ENCODE assay signal across 1 cellular context in the genomic region with DNA sequence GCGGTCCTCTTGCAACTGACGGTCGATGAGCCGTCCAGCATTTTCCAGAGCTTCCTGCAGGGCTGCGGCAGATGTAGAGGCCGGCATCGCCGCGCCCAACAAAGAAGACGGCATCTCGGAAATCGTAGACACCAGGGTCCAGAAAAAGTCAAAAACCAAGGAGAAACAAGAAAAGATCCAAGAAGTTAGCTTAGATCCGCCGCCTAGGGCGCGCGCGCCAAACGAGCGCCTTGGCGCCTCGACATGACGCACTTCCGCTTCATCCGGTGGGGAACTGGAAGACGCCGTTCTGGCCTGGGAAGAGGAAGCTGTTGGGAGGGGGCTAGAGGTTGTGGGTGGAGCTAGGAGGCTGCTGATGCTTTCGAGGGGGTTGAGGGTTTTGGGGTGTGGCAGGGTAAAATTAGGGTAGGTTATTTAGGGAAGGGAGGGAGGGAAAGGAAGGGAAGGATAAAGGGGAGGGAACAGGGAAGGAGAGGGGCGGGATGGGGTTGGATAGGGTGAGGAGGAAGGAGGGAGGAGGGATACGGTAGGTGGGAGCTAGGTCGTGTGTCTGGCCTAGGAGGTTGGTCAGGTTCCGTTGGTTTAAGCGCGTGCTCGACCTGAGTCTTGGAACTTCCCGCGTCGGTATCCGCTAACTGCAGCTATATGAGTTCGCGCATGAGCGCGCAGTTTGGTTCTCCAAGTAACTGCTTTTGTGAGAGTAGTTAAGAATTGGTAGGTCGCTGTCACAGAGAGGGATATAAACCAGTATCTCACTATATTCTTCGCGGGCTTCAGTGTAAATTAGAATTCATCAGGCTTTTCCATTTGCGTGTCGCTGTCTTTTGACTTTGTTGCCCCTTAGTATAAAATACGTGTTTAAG.
TF ChIP-seq lines count a peak whose summit lies in the region.

A gene (minus strand): TSS at position 243 of the 863 bp plus-strand sequence. CDS start 129 bp downstream, at position 114.

TF ChIP-seq in K562, 482 proteins besides CTCF, POLR2A, EP300 and RAD21 (continued from another document and continues in another):
- TF ChIP-seq, protein P1, sequence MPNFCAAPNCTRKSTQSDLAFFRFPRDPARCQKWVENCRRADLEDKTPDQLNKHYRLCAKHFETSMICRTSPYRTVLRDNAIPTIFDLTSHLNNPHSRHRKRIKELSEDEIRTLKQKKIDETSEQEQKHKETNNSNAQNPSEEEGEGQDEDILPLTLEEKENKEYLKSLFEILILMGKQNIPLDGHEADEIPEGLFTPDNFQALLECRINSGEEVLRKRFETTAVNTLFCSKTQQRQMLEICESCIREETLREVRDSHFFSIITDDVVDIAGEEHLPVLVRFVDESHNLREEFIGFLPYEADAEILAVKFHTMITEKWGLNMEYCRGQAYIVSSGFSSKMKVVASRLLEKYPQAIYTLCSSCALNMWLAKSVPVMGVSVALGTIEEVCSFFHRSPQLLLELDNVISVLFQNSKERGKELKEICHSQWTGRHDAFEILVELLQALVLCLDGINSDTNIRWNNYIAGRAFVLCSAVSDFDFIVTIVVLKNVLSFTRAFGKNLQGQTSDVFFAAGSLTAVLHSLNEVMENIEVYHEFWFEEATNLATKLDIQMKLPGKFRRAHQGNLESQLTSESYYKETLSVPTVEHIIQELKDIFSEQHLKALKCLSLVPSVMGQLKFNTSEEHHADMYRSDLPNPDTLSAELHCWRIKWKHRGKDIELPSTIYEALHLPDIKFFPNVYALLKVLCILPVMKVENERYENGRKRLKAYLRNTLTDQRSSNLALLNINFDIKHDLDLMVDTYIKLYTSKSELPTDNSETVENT (CRISPR knock-in tag; IDR thresholded peaks at IDR 0.05) = peak; percentile 70
- TF ChIP-seq, protein P2, sequence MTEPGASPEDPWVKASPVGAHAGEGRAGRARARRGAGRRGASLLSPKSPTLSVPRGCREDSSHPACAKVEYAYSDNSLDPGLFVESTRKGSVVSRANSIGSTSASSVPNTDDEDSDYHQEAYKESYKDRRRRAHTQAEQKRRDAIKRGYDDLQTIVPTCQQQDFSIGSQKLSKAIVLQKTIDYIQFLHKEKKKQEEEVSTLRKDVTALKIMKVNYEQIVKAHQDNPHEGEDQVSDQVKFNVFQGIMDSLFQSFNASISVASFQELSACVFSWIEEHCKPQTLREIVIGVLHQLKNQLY (CRISPR knock-in tag; conservative IDR thresholded peaks at IDR 0.05) = no peak; a peak in 1 of 4 replicates
- TF ChIP-seq, protein P3, sequence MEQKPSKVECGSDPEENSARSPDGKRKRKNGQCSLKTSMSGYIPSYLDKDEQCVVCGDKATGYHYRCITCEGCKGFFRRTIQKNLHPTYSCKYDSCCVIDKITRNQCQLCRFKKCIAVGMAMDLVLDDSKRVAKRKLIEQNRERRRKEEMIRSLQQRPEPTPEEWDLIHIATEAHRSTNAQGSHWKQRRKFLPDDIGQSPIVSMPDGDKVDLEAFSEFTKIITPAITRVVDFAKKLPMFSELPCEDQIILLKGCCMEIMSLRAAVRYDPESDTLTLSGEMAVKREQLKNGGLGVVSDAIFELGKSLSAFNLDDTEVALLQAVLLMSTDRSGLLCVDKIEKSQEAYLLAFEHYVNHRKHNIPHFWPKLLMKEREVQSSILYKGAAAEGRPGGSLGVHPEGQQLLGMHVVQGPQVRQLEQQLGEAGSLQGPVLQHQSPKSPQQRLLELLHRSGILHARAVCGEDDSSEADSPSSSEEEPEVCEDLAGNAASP (IDR thresholded peaks at IDR 0.05) = no peak
- TF ChIP-seq ZKSCAN1 (IDR thresholded peaks at IDR 0.05; ENCODE audit: low read depth, low read length) (peak; percentile 52; the same call in 1 of the 2 replicates), STAT5A (IDR thresholded peaks at IDR 0.05; ENCODE audit: borderline replicate concordance, low read length) (no peak), YY1 (IDR thresholded peaks at IDR 0.05; ENCODE audit: borderline replicate concordance in 1 of 3, control insufficient read depth in 1 of 3, extremely low read depth in 1 of 3, insufficient read depth in 3 of 3, insufficient read length in 1 of 3, insufficient replicate concordance in 2 of 3, low read depth in 1 of 3, low read length in 2 of 3) (peak in 2 of 3 experiments; percentile 4 to 21), ZEB2 (IDR thresholded peaks at IDR 0.05) (peak; percentile 94), CHCHD3 (CRISPR knock-in tag; IDR thresholded peaks at IDR 0.05) (peak; percentile 85; the same call in 1 of the 2 replicates), HCFC1 (IDR thresholded peaks at IDR 0.05; ENCODE audit: low read depth, low read length) (peak; percentile 89), GABPB2 (CRISPR knock-in tag; conservative IDR thresholded peaks at IDR 0.05) (0 out of 2 replicates have a peak, but pooled peaks have one; percentile 61), BRD4 (IDR thresholded peaks at IDR 0.05) (peak; percentile 87; the same call in 1 of the 2 replicates), PTBP1 (IDR thresholded peaks at IDR 0.05; ENCODE audit: low read depth, low read length) (0 out of 2 replicates have a peak, but pooled peaks have one; percentile 45), GABPB1 (CRISPR knock-in tag; IDR thresholded peaks at IDR 0.05) (peak; percentile 98), NR2C2 (CRISPR knock-in tag; IDR thresholded peaks at IDR 0.05) (peak; percentile 32; the same call in 1 of the 2 replicates), NR2C2 (tag; IDR thresholded peaks at IDR 0.05) (peak; percentile 95), JUND (IDR thresholded peaks at IDR 0.05; ENCODE audit: borderline replicate concordance, low read depth, low read length) (0 out of 2 replicates have a peak, but pooled peaks have one; percentile 36), JUND (tag; IDR thresholded peaks at IDR 0.05; ENCODE audit: borderline replicate concordance, low read depth, low read length) (peak; percentile 59; the same call in 2 of the 3 replicates), ZNF644 (tag; IDR thresholded peaks at IDR 0.05; ENCODE audit: low read depth) (peak; percentile 55; the same call in 1 of the 2 replicates), DNMT1 (IDR thresholded peaks at IDR 0.05) (no peak), ELF1 (tag; IDR thresholded peaks at IDR 0.05) (peak; percentile 60), TARDBP (IDR thresholded peaks at IDR 0.05) (peak; percentile 53; the same call in 1 of the 2 replicates), ZNF766 (CRISPR knock-in tag; conservative IDR thresholded peaks at IDR 0.05) (peak; percentile 79; the same call in 1 of the 2 replicates), NR4A1 (CRISPR knock-in tag; IDR thresholded peaks at IDR 0.05) (no peak), NR4A1 (tag; IDR thresholded peaks at IDR 0.05) (peak; percentile 84; the same call in 1 of the 2 replicates), ZFX (CRISPR knock-in tag; IDR thresholded peaks at IDR 0.05) (peak; percentile 96), ERF (CRISPR knock-in tag; IDR thresholded peaks at IDR 0.05) (0 out of 2 replicates have a peak, but pooled peaks have one; percentile 24), E2F3 (CRISPR knock-in tag; IDR thresholded peaks at IDR 0.05) (peak; percentile 94)
- TF ChIP-seq, protein P4, sequence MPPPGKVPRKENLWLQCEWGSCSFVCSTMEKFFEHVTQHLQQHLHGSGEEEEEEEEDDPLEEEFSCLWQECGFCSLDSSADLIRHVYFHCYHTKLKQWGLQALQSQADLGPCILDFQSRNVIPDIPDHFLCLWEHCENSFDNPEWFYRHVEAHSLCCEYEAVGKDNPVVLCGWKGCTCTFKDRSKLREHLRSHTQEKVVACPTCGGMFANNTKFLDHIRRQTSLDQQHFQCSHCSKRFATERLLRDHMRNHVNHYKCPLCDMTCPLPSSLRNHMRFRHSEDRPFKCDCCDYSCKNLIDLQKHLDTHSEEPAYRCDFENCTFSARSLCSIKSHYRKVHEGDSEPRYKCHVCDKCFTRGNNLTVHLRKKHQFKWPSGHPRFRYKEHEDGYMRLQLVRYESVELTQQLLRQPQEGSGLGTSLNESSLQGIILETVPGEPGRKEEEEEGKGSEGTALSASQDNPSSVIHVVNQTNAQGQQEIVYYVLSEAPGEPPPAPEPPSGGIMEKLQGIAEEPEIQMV (tag; conservative IDR thresholded peaks at IDR 0.05; ENCODE audit: low read depth) = no peak
- TF ChIP-seq, protein P5, sequence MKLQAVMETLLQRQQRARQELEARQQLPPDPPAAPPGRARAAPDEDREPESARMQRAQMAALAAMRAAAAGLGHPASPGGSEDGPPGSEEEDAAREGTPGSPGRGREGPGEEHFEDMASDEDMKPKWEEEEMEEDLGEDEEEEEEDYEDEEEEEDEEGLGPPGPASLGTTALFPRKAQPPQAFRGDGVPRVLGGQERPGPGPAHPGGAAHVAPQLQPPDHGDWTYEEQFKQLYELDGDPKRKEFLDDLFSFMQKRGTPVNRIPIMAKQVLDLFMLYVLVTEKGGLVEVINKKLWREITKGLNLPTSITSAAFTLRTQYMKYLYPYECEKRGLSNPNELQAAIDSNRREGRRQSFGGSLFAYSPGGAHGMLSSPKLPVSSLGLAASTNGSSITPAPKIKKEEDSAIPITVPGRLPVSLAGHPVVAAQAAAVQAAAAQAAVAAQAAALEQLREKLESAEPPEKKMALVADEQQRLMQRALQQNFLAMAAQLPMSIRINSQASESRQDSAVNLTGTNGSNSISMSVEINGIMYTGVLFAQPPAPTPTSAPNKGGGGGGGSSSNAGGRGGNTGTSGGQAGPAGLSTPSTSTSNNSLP (IDR thresholded peaks at IDR 0.05; ENCODE audit: borderline replicate concordance, low read depth, low read length) = no peak
- TF ChIP-seq, protein P6, sequence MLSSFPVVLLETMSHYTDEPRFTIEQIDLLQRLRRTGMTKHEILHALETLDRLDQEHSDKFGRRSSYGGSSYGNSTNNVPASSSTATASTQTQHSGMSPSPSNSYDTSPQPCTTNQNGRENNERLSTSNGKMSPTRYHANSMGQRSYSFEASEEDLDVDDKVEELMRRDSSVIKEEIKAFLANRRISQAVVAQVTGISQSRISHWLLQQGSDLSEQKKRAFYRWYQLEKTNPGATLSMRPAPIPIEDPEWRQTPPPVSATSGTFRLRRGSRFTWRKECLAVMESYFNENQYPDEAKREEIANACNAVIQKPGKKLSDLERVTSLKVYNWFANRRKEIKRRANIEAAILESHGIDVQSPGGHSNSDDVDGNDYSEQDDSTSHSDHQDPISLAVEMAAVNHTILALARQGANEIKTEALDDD (IDR thresholded peaks at IDR 0.05) = peak; percentile 88
- TF ChIP-seq, protein P7, sequence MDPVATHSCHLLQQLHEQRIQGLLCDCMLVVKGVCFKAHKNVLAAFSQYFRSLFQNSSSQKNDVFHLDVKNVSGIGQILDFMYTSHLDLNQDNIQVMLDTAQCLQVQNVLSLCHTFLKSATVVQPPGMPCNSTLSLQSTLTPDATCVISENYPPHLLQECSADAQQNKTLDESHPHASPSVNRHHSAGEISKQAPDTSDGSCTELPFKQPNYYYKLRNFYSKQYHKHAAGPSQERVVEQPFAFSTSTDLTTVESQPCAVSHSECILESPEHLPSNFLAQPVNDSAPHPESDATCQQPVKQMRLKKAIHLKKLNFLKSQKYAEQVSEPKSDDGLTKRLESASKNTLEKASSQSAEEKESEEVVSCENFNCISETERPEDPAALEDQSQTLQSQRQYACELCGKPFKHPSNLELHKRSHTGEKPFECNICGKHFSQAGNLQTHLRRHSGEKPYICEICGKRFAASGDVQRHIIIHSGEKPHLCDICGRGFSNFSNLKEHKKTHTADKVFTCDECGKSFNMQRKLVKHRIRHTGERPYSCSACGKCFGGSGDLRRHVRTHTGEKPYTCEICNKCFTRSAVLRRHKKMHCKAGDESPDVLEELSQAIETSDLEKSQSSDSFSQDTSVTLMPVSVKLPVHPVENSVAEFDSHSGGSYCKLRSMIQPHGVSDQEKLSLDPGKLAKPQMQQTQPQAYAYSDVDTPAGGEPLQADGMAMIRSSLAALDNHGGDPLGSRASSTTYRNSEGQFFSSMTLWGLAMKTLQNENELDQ (CRISPR knock-in tag; IDR thresholded peaks at IDR 0.05; ENCODE audit: borderline replicate concordance) = no peak
- TF ChIP-seq, protein P8, sequence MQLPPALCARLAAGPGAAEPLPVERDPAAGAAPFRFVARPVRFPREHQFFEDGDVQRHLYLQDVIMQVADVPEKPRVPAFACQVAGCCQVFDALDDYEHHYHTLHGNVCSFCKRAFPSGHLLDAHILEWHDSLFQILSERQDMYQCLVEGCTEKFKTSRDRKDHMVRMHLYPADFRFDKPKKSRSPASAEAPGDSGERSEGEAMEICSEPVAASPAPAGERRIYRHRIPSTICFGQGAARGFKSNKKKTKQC (CRISPR knock-in tag; IDR thresholded peaks at IDR 0.05) = peak; percentile 93
- TF ChIP-seq, protein P9, sequence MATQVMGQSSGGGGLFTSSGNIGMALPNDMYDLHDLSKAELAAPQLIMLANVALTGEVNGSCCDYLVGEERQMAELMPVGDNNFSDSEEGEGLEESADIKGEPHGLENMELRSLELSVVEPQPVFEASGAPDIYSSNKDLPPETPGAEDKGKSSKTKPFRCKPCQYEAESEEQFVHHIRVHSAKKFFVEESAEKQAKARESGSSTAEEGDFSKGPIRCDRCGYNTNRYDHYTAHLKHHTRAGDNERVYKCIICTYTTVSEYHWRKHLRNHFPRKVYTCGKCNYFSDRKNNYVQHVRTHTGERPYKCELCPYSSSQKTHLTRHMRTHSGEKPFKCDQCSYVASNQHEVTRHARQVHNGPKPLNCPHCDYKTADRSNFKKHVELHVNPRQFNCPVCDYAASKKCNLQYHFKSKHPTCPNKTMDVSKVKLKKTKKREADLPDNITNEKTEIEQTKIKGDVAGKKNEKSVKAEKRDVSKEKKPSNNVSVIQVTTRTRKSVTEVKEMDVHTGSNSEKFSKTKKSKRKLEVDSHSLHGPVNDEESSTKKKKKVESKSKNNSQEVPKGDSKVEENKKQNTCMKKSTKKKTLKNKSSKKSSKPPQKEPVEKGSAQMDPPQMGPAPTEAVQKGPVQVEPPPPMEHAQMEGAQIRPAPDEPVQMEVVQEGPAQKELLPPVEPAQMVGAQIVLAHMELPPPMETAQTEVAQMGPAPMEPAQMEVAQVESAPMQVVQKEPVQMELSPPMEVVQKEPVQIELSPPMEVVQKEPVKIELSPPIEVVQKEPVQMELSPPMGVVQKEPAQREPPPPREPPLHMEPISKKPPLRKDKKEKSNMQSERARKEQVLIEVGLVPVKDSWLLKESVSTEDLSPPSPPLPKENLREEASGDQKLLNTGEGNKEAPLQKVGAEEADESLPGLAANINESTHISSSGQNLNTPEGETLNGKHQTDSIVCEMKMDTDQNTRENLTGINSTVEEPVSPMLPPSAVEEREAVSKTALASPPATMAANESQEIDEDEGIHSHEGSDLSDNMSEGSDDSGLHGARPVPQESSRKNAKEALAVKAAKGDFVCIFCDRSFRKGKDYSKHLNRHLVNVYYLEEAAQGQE (CRISPR knock-in tag; IDR thresholded peaks at IDR 0.05; ENCODE audit: low read depth) = no peak
